ENCODE assay signal across 8 cellular contexts in the genomic region with DNA sequence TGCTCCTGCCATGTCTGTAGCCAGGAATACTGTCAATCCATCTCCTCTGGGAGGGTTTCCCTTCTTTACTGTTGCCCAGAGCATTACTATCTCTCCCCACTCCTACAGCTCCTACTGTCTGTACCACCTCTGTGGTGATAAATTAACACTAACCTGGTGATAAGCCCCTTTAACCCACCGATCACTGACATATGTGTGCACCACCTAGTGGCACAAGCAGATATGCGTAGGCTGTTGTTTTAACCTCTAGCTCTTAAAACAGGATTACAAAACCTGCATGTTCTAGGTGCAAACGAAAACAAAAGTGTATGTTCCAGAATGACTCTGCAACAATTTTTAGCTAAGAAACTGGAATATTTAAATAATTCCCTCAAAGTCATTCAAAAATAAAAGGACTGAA.
A peak's percentile ranks its signal among the peaks of the same experiment; 100 is the strongest.
DNase-seq lines count a peak whose midpoint lies in the region; ATAC-seq and TF ChIP-seq lines count a peak whose summit lies in the region.

No MANE protein-coding gene starts in this region.

- H3K4me1 ChIP-seq in left ventricle myocardium inferior = no peaks in the 10 kb centered on the region
- H3K4me1 ChIP-seq in right cardiac atrium (ENCODE audit: control insufficient read depth, insufficient read depth, low read length) = no peaks in the 10 kb centered on the region
- peaks cover 24% of the 10 kb centered on the region for H3K4me1 ChIP-seq in mammary epithelial cell (ENCODE audit: insufficient read depth, low read length)

- no peaks in the 10 kb centered on the region for H3K9me3 ChIP-seq in left ventricle myocardium inferior (replicated peaks)
- no peaks in the 10 kb centered on the region for H3K9me3 ChIP-seq in right cardiac atrium (ENCODE audit: control insufficient read depth, low read length)
- H3K9me3 ChIP-seq in mammary epithelial cell (replicated peaks; ENCODE audit: insufficient read depth, low read length) = no peaks in the 10 kb centered on the region

- dilution Hi-C loops in mammary epithelial cell (cut with HindIII; ENCODE audit: low sequenced_read_pairs) = no loop called here

- intact Hi-C loops in left ventricle myocardium inferior (cut with micrococcal nuclease) = no loop called here
- intact Hi-C loops in right cardiac atrium (cut with DNase I) = no loop called here
- intact Hi-C loops in mammary epithelial cell (cut with micrococcal nuclease) = loop anchor here (1.0 kb wide), 1 partner anchor 318 kb away; no protein-coding TSS in a partner anchor

- no peak overlapping the region for H3K27ac ChIP-seq in left ventricle myocardium inferior (replicated peaks)
- H3K27ac ChIP-seq in right cardiac atrium (ENCODE audit: low read length) = no peak overlapping the region
- H3K27ac ChIP-seq in mammary epithelial cell (ENCODE audit: insufficient read depth, low read depth, low read length) = no peak overlapping the region

- H3K4me3 ChIP-seq in left ventricle myocardium inferior (no peak overlapping the region), right cardiac atrium (ENCODE audit: low read length) (no peak overlapping the region), mammary epithelial cell (replicated peaks in 1 of 3; ENCODE audit: insufficient read depth in 1 of 3, low read depth in 2 of 3, low read length in 3 of 3) (no peak overlapping the region)

- no peaks in the 10 kb centered on the region for H3K36me3 ChIP-seq in left ventricle myocardium inferior
- no peaks in the 10 kb centered on the region for H3K36me3 ChIP-seq in mammary epithelial cell (ENCODE audit: insufficient read depth, low read length)

- ATAC-seq in right cardiac atrium (no peak), HG03095 (IDR thresholded peaks at IDR 0.05; ENCODE audit: unreplicated experiment) (no peak)
- ATAC-seq in stimulated activated naive CD8-positive, alpha-beta T cell treated with anti-CD3 and anti-CD28 coated beads, Interleukin-15, Interleukin-2, amounts not matched to agents 100 U/mL and 50 U/mL, for 24 hours = no peak

- TF ChIP-seq CTCF in left ventricle myocardium inferior (IDR thresholded peaks at IDR 0.05; ENCODE audit: borderline replicate concordance) (peak; percentile 52), mammary epithelial cell (conservative IDR thresholded peaks at IDR 0.05 in 1 of 2, IDR thresholded peaks at IDR 0.05 in 1 of 2; ENCODE audit: extremely low read depth in 1 of 2, insufficient read depth in 1 of 2, low read depth in 1 of 2, low read length in 2 of 2) (peak; percentile 73 to 74)

- H2AFZ ChIP-seq in mammary epithelial cell (ENCODE audit: low read depth, low read length) = peak overlapping the region; percentile 15

- no peaks in the 10 kb centered on the region for H3K79me2 ChIP-seq in mammary epithelial cell (ENCODE audit: insufficient read depth, low read length)

- no peak overlapping the region for H3K9ac ChIP-seq in mammary epithelial cell (ENCODE audit: insufficient read depth, low read length)

- CTCF ChIA-PET in mammary epithelial cell (lab: Charles Lee; ENCODE audit: low non-redundant PET) = interaction anchor here (1.0 kb wide), 1 partner anchor 53 kb away, joined by 5 read pairs; no protein-coding TSS in a partner anchor

- H3K27me3 ChIP-seq in left ventricle myocardium inferior (ENCODE audit: low read depth) = peaks cover 9% of the 10 kb centered on the region
- no peaks in the 10 kb centered on the region for H3K27me3 ChIP-seq in right cardiac atrium (ENCODE audit: control insufficient read depth, insufficient read depth)
- H3K27me3 ChIP-seq in mammary epithelial cell (ENCODE audit: insufficient read depth, low read length) = no peaks in the 10 kb centered on the region

- no peaks in the 10 kb centered on the region for H4K20me1 ChIP-seq in mammary epithelial cell (ENCODE audit: insufficient read depth, low read length)

- DNase-seq in left ventricle myocardium inferior (no peak), right cardiac atrium (no peak), HT-29 (ENCODE audit: low spot score) (peak; percentile 25), mammary epithelial cell (no peak), NCI-H226 (no peak), COLO668 (lab: John Stamatoyannopoulos, UW; ENCODE audit: unreplicated experiment) (no peak)
- peak; percentile 9 for DNase-seq in stimulated activated naive CD8-positive, alpha-beta T cell treated with anti-CD3 and anti-CD28 coated beads, Interleukin-15, Interleukin-2, amounts not matched to agents 100 U/mL and 50 U/mL, for 24 hours

- H3K4me2 ChIP-seq in mammary epithelial cell (ENCODE audit: insufficient read depth, low read depth, low read length) = no peak overlapping the region

- WGBS in right cardiac atrium = 24% methylated on average over 3 of the region's 3 CpGs
- 65% methylated on average over 3 of the region's 3 CpGs for WGBS in mammary epithelial cell (ENCODE audit: low coverage, missing lambda C conversion rate)

- in situ Hi-C loops in mammary epithelial cell (cut with MboI; ENCODE audit: low sequenced_read_pairs in 2 of 2) = no loop called here

- no TSS peak for BruUV-seq in mammary epithelial cell (replicated peaks; lab: Mats Ljungman, UMichigan)

Comparison
In these comparisons a context has a peak if more than half of its experiments do, and no peak if none do; other contexts are left out.
1. DNase-seq: peak in HT-29 (single experiment) and stimulated activated naive CD8-positive, alpha-beta T cell treated with anti-CD3 and anti-CD28 coated beads, Interleukin-15, Interleukin-2, amounts not matched to agents 100 U/mL and 50 U/mL, for 24 hours (single experiment); none in left ventricle myocardium inferior (single experiment), right cardiac atrium (0 of 3), mammary epithelial cell (single experiment), NCI-H226 (single experiment) and COLO668 (single experiment).